In genomic region chr17:4908711-4909496, GRCh38 we compare ENCODE assay signal across 8 cellular contexts. TPM values are rescaled to one million over a fixed set of nuclear protein-coding genes. Genes with fewer than 3 reads are reported as not detected.
DNase-seq lines count a peak whose midpoint lies in the region; ATAC-seq and TF ChIP-seq lines count a peak whose summit lies in the region.

No MANE protein-coding gene starts in this region.

- H3K9me3 ChIP-seq in Karpas-422 (ENCODE audit: low read length) (no peaks in the 10 kb centered on the region), stomach smooth muscle (ENCODE audit: control insufficient read depth in 2 of 2, low read length in 2 of 2) (no peaks in the 10 kb centered on the region)

- no peak overlapping the region for H3K4me3 Mint-ChIP-seq in nephron progenitor cell

- H3K27me3 Mint-ChIP-seq in nephron progenitor cell (ENCODE audit: low read depth, poor library complexity): peaks cover 17% of the 10 kb centered on the region

- H3K36me3 Mint-ChIP-seq in nephron progenitor cell (ENCODE audit: low read depth): no peaks in the 10 kb centered on the region

- no peaks in the 10 kb centered on the region for H3K9me3 Mint-ChIP-seq in nephron progenitor cell

- H3K4me1 ChIP-seq in Karpas-422 (ENCODE audit: low read length): 0 out of 2 replicates have a peak, but pooled peaks cover 2% of the 10 kb centered on the region
- H3K4me1 ChIP-seq in stomach smooth muscle (ENCODE audit: control insufficient read depth, insufficient read depth, low read length): peaks cover 4% of the 10 kb centered on the region

- no peak overlapping the region for H3K27ac ChIP-seq in Karpas-422 (ENCODE audit: low read length)
- peak overlapping the region; percentile 18 for H3K27ac ChIP-seq in stomach smooth muscle (ENCODE audit: low read length)

- peaks cover 13% of the 10 kb centered on the region for H3K4me1 Mint-ChIP-seq in nephron progenitor cell

- no peaks in the 10 kb centered on the region for H3K27me3 ChIP-seq in Karpas-422 (ENCODE audit: low read length)
- peaks cover 4 to 9% of the 10 kb centered on the region in 2 donors for H3K27me3 ChIP-seq in stomach smooth muscle (ENCODE audit: control insufficient read depth in 1 of 2, insufficient read depth in 2 of 2, low read length in 2 of 2)

- H3K9ac ChIP-seq in Karpas-422 (ENCODE audit: low read length) (no peak overlapping the region), stomach smooth muscle (ENCODE audit: low read length in 2 of 2) (peak overlapping the region; percentile 6 to 29)

- no peak overlapping the region for H3K27ac Mint-ChIP-seq in nephron progenitor cell

- no peaks in the 10 kb centered on the region for H3K9me2 ChIP-seq in Karpas-422 (replicated peaks; ENCODE audit: insufficient read depth, low read length)

- H3K36me3 ChIP-seq in Karpas-422 (ENCODE audit: insufficient read depth, low read length) (no peaks in the 10 kb centered on the region), stomach smooth muscle (ENCODE audit: control insufficient read depth in 2 of 2, insufficient read depth in 2 of 2, low read length in 2 of 2) (no peaks in the 10 kb centered on the region)

- peak; percentile 86 for DNase-seq in GDM1 (lab: John Stamatoyannopoulos, UW)
- DNase-seq in Karpas-422: peak; percentile 88
- peak; percentile 91 for DNase-seq in RPMI7951 (ENCODE audit: low read depth)
- DNase-seq in activated T-helper 1 cell treated with Interleukin-2 at 50 U/mL for 16 hours (ENCODE audit: low read depth): peak; percentile 60
- peak; percentile 97 for DNase-seq in fibroblast of pulmonary artery (ENCODE audit: low read depth)
- peak; percentile 81 for DNase-seq in nephron progenitor cell

- no peak overlapping the region for H3K4me3 ChIP-seq in Karpas-422 (ENCODE audit: low read length)
- no peak overlapping the region for H3K4me3 ChIP-seq in fibroblast of pulmonary artery (replicated peaks; ENCODE audit: low read depth, low read length)
- peak overlapping the region in 1 of 2 donors; percentile 3 for H3K4me3 ChIP-seq in stomach smooth muscle (ENCODE audit: low read length in 2 of 2)

- H3K79me2 ChIP-seq in Karpas-422 (ENCODE audit: low read length): no peaks in the 10 kb centered on the region

- TF ChIP-seq CTCF in fibroblast of pulmonary artery (IDR thresholded peaks at IDR 0.05; ENCODE audit: low read length, missing control alignments): peak; percentile 86
- peak; percentile 76 for TF ChIP-seq CTCF in nephron progenitor cell (IDR thresholded peaks at IDR 0.05)

- H2AFZ ChIP-seq in Karpas-422 (ENCODE audit: low read length): no peak overlapping the region

- no peak overlapping the region for H3K4me2 ChIP-seq in Karpas-422 (ENCODE audit: low read depth, low read length, poor library complexity, severe bottlenecking)

- no peak for ATAC-seq in HG02798 (IDR thresholded peaks at IDR 0.05; ENCODE audit: poor library complexity, unreplicated experiment)

- H4K20me1 ChIP-seq in Karpas-422 (ENCODE audit: insufficient read depth, low read depth, low read length): no peaks in the 10 kb centered on the region

RNA-seq across cellular contexts. Expression of gene CHRNE, which starts 6.0 kb away (rescaled TPM):
- 0.11 and 0.22 TPM in 2 replicates for total RNA-seq in Karpas-422 (2014; rRNA removed; shearing (Covaris generic); ENCODE audit: low replicate concordance)
- not detected in 2 replicates for total RNA-seq in RPMI7951 (2014; rRNA removed; shearing (Covaris generic))

RNA-seq across cellular contexts. Expression of gene C17orf107, which starts 9.6 kb away (rescaled TPM):
- total RNA-seq in Karpas-422 (2014; rRNA removed; shearing (Covaris generic); ENCODE audit: low replicate concordance): 0.26 and 0.43 TPM in 2 replicates
- 0.12 and 0.20 TPM in 2 replicates for total RNA-seq in RPMI7951 (2014; rRNA removed; shearing (Covaris generic))

RNA-seq across cellular contexts. Expression of gene GP1BA, which starts 23.2 kb away (rescaled TPM):
- total RNA-seq in Karpas-422 (2014; rRNA removed; shearing (Covaris generic); ENCODE audit: low replicate concordance): not detected in 2 replicates
- total RNA-seq in RPMI7951 (2014; rRNA removed; shearing (Covaris generic)): not detected in 2 replicates

RNA-seq across cellular contexts. Expression of gene SLC25A11, which starts 30.9 kb away (rescaled TPM):
- 79.0 and 79.1 TPM in 2 replicates for total RNA-seq in Karpas-422 (2014; rRNA removed; shearing (Covaris generic); ENCODE audit: low replicate concordance)
- 45.3 and 71.5 TPM in 2 replicates for total RNA-seq in RPMI7951 (2014; rRNA removed; shearing (Covaris generic))

RNA-seq across cellular contexts. Expression of gene RNF167, which starts 31.2 kb away (rescaled TPM):
- total RNA-seq in Karpas-422 (2014; rRNA removed; shearing (Covaris generic); ENCODE audit: low replicate concordance): 49.9 and 50.5 TPM in 2 replicates
- total RNA-seq in RPMI7951 (2014; rRNA removed; shearing (Covaris generic)): 24.0 and 25.2 TPM in 2 replicates
